ENCODE assay signal across 2 cellular contexts in genomic region chr4:6890358-6890757, GRCh38.
TF ChIP-seq lines count a peak whose summit lies in the region.

No MANE protein-coding gene starts in this region.

TF ChIP-seq in HepG2, 621 proteins besides CTCF, POLR2A, EP300 and RAD21:
- TF ChIP-seq BCL6 (CRISPR knock-in tag; IDR thresholded peaks at IDR 0.05) (no peak), ZSCAN5A (CRISPR knock-in tag; IDR thresholded peaks at IDR 0.05; ENCODE audit: borderline replicate concordance) (peak; percentile 51; the same call in 1 of the 2 replicates)

TF ChIP-seq in GM12878, 131 proteins besides CTCF, POLR2A, EP300 and RAD21:
- TF ChIP-seq CBX5 (IDR thresholded peaks at IDR 0.05; ENCODE audit: low read depth) = peak; percentile 40; the same call in 1 of the 2 replicates
- TF ChIP-seq ZBTB33 (IDR thresholded peaks at IDR 0.05) = no peak
